1 cellular context compared by ENCODE assay signal in the genomic region with DNA sequence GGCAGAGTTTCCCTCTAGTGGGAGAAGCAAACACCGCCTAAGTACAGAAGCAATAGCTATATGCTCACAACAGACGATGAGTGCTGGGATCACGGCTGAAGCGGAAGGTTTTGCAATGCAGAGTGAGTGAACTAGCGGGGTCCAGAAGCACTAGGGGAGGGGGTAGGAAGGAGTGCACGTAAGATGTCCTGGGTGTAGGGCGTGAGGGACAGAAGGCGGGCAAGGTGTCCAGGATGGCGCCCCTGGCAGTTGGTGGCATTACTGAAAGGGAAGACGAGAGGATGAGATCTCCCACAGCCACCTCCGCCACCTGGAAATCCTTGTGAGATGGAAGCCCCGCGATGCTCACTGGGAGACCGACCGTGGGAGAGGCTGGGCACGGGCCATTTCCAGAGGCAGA.
TF ChIP-seq lines count a peak whose summit lies in the region.

No MANE protein-coding gene starts in this region.

TF ChIP-seq in SK-N-SH, 30 proteins besides CTCF, POLR2A, EP300 and RAD21 (continued from another document):
- TF ChIP-seq FOXJ3 (CRISPR knock-in tag; IDR thresholded peaks at IDR 0.05) (no peak), CHD2 (IDR thresholded peaks at IDR 0.05; ENCODE audit: low read length, partially characterized antibody) (no peak), TAF1 (IDR thresholded peaks at IDR 0.05; ENCODE audit: borderline replicate concordance, low read depth, low read length) (no peak), RXRA (IDR thresholded peaks at IDR 0.05; ENCODE audit: borderline replicate concordance, low read depth) (no peak), FOSL2 (IDR thresholded peaks at IDR 0.05; ENCODE audit: borderline replicate concordance, low read depth) (no peak), GATA2 (CRISPR knock-in tag; IDR thresholded peaks at IDR 0.05) (no peak), TEAD4 (IDR thresholded peaks at IDR 0.05; ENCODE audit: borderline replicate concordance, insufficient read depth) (no peak), MXI1 (IDR thresholded peaks at IDR 0.05; ENCODE audit: low read depth, low read length) (no peak)
- TF ChIP-seq, protein P1, sequence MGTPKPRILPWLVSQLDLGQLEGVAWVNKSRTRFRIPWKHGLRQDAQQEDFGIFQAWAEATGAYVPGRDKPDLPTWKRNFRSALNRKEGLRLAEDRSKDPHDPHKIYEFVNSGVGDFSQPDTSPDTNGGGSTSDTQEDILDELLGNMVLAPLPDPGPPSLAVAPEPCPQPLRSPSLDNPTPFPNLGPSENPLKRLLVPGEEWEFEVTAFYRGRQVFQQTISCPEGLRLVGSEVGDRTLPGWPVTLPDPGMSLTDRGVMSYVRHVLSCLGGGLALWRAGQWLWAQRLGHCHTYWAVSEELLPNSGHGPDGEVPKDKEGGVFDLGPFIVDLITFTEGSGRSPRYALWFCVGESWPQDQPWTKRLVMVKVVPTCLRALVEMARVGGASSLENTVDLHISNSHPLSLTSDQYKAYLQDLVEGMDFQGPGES (IDR thresholded peaks at IDR 0.05; ENCODE audit: low read depth, low read length), result no peak
